Comparison of ENCODE assay signal across 16 cellular contexts in the genomic region with DNA sequence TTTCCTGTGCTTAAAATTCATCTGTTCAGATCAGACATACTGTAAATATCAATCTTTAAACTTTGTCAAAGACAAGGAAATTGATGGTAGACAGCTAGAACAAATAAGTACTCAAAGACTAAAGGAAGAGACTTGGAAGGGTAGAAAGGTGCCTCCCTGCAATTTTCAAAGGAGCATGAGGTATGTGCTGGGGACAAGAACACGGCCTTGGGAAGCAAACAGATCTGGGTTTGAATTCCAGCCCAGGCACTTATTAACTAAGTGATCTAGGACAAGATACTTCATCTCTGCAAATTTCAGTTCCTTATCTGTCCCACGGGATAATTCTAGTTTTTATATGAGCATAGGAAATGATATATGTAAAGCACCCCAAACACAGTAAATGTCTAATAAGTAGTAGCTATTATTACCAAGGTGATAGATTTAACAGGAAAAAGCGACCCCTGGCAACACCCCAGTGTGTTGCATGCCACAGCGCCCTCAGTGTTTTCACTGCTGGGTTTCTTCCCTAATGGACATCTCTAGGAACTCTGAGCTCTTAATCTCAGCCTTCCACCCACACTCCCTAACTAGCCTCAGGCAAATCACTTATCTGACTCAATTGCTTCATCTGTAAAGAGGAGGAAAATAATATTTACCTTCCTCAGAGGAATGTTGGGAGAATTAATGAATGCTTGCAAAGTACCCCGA. TPM values are rescaled to one million over a fixed set of nuclear protein-coding genes. Genes with fewer than 3 reads are reported as not detected.
DNase-seq lines count a peak whose midpoint lies in the region; ATAC-seq, FAIRE-seq and TF ChIP-seq lines count a peak whose summit lies in the region.
"Had no signal": no experiment of that assay in that cellular context is flagged by ENCODE, and none has a peak within 500 bp of the region (broad histone marks: within the 10 kb centered on the region; RNA-seq: fewer than 3 reads in every experiment).

No MANE protein-coding gene starts in this region.

- ATAC-seq in PC-3 (no peak; the same call in 1 of the 2 replicates), GM19397 (IDR thresholded peaks at IDR 0.05; ENCODE audit: unreplicated experiment) (no peak)
- ATAC-seq: upper lobe of right lung had no signal

- POLR2A ChIA-PET in PC-3 (lab: Charles Lee; ENCODE audit: unreplicated experiment) = interaction anchor here (0.6 kb wide), 1 partner anchor 177 kb away, joined by 5 read pairs; no protein-coding TSS in a partner anchor

- H3K36me3 ChIP-seq in ACC112 (ENCODE audit: insufficient read depth, low read length) (no peaks in the 10 kb centered on the region), PC-3 (ENCODE audit: low read depth, low read length) (no peaks in the 10 kb centered on the region)
- H3K36me3 ChIP-seq: upper lobe of right lung had no signal

- H3K9me3 ChIP-seq in PC-3 (ENCODE audit: low read length) = no peaks in the 10 kb centered on the region
- H3K9me3 ChIP-seq: upper lobe of right lung had no signal

- H3K4me1 Mint-ChIP-seq in chondrocyte (ENCODE audit: low read depth) = peaks cover 45% of the 10 kb centered on the region

- H2AFZ ChIP-seq in ACC112 (ENCODE audit: low read length, unreplicated experiment) (no peak overlapping the region), PC-3 (ENCODE audit: low read length) (no peak overlapping the region)

- H3K9me2 ChIP-seq in PC-3 (replicated peaks; ENCODE audit: low read length) = no peaks in the 10 kb centered on the region

- no peaks in the 10 kb centered on the region for H4K20me1 ChIP-seq in PC-3 (ENCODE audit: low read length)

- no peak overlapping the region for H3K4me3 Mint-ChIP-seq in chondrocyte (ENCODE audit: unreplicated experiment)

- no TSS peak for BruUV-seq in PC-3 (replicated peaks; lab: Mats Ljungman, UMichigan)

- peaks cover 41% of the 10 kb centered on the region for H3K4me1 ChIP-seq in ACC112 (ENCODE audit: control insufficient read depth, insufficient read depth, low read length, unreplicated experiment)
- H3K4me1 ChIP-seq in PC-3 (ENCODE audit: insufficient read depth, low read length) = no peaks in the 10 kb centered on the region
- H3K4me1 ChIP-seq: upper lobe of right lung had no signal

- H3K27me3 Mint-ChIP-seq in chondrocyte (ENCODE audit: low read depth) = no peaks in the 10 kb centered on the region

- DNase-seq in GM13976 (ENCODE audit: low spot score) = no peak
- DNase-seq in PC-3 = no peak
- DNase-seq in fibroblast of villous mesenchyme (ENCODE audit: low read depth) = no peak
- DNase-seq in urothelium cell line (ENCODE audit: low spot score) = no peak
- DNase-seq in chondrocyte (ENCODE audit: low spot score) = no peak
- DNase-seq in retina = no peak
- DNase-seq: activated CD8-positive, alpha-beta memory T cell treated with anti-CD3 and anti-CD28 coated beads for 24 hours; activated gamma-delta T cell; DMS79; head of caudate nucleus; RPMI8226; upper lobe of right lung had no signal

- peaks cover 2% of the 10 kb centered on the region for H3K9me3 Mint-ChIP-seq in chondrocyte (ENCODE audit: low read depth)

- H3K4me3 ChIP-seq in ACC112 (ENCODE audit: low read depth, low read length) = no peak overlapping the region
- no peak overlapping the region for H3K4me3 ChIP-seq in PC-3 (ENCODE audit: low read length)
- no peak overlapping the region for H3K4me3 ChIP-seq in fibroblast of villous mesenchyme (ENCODE audit: low read depth, low read length)
- H3K4me3 ChIP-seq: upper lobe of right lung had no signal

- peak; percentile 8 for TF ChIP-seq CTCF in GM13976 (IDR thresholded peaks at IDR 0.05; ENCODE audit: borderline replicate concordance, control extremely low read depth, extremely low read depth, insufficient read depth, missing control alignments)
- TF ChIP-seq CTCF in PC-3 (conservative IDR thresholded peaks at IDR 0.05; ENCODE audit: low read depth, low read length) = peak; percentile 36; the same call in 1 of the 2 replicates
- peak; percentile 11 for TF ChIP-seq CTCF in fibroblast of villous mesenchyme (IDR thresholded peaks at IDR 0.05; ENCODE audit: insufficient read depth, low read depth, low read length)
- TF ChIP-seq CTCF in chondrocyte (IDR thresholded peaks at IDR 0.05) = no peak

- no peak overlapping the region for H3K4me2 ChIP-seq in PC-3 (ENCODE audit: low read length)

- CTCF ChIA-PET in PC-3 (lab: Charles Lee) = interaction anchor here (0.6 kb wide), 1 partner anchor 167 kb away, joined by 4 read pairs; no protein-coding TSS in a partner anchor

- H3K36me3 Mint-ChIP-seq in chondrocyte (ENCODE audit: low read depth) = peaks cover 4% of the 10 kb centered on the region

- H3K27ac ChIP-seq in ACC112 (ENCODE audit: low read depth, low read length) (peak overlapping the region; percentile 54), PC-3 (ENCODE audit: low read length) (no peak overlapping the region)
- H3K27ac ChIP-seq: upper lobe of right lung had no signal

- H3K27me3 ChIP-seq in ACC112 (ENCODE audit: insufficient read depth, low read length) = no peaks in the 10 kb centered on the region
- H3K27me3 ChIP-seq in PC-3 (ENCODE audit: low read length) = no peaks in the 10 kb centered on the region
- H3K27me3 ChIP-seq: upper lobe of right lung had no signal

- no peak overlapping the region for H3K9ac ChIP-seq in PC-3 (ENCODE audit: low read length)

- intact Hi-C loops in PC-3 (cut with micrococcal nuclease) = no loop called here

- no peaks in the 10 kb centered on the region for H3K79me2 ChIP-seq in ACC112 (ENCODE audit: control insufficient read depth, insufficient read depth, low read length, unreplicated experiment)
- H3K79me2 ChIP-seq in PC-3 (ENCODE audit: low read length) = no peaks in the 10 kb centered on the region

- in situ Hi-C loops in GM13976 (cut with MboI; ENCODE audit: low sequenced_read_pairs, unreplicated experiment) = no loop called here

- no peaks in the 10 kb centered on the region for H3F3A ChIP-seq in PC-3 (ENCODE audit: low read length, unreplicated experiment)

- FAIRE-seq in urothelium cell line (lab: Jason Lieb, UNC) = no peak
- FAIRE-seq: GM18507 had no signal

- no peak overlapping the region for H3K27ac Mint-ChIP-seq in chondrocyte (ENCODE audit: unreplicated experiment)

RNA-seq across cellular contexts. Expression of a gene that starts 44.7 kb away (rescaled TPM):
- total RNA-seq in PC-3 (2014; rRNA removed) (8.7 and 16.5 TPM in 2 replicates), fibroblast of villous mesenchyme (9.9 and 11.0 TPM in 2 replicates), chondrocyte (2.9 to 9.0 TPM (median 3.4 TPM) in 3 replicates)
- total RNA-seq: NCI-H460 had no signal
